Comparison of ENCODE assay signal across 8 cellular contexts in genomic region chr11:118435233-118435892, GRCh38. TPM values are rescaled to one million over a fixed set of nuclear protein-coding genes. Genes with fewer than 3 reads are reported as not detected.
A peak's percentile ranks its signal among the peaks of the same experiment; 100 is the strongest.
DNase-seq lines count a peak whose midpoint lies in the region; ATAC-seq and TF ChIP-seq lines count a peak whose summit lies in the region.

No MANE protein-coding gene starts in this region.

- peaks cover 24% of the 10 kb centered on the region for H3K27me3 Mint-ChIP-seq in endodermal cell (ENCODE audit: insufficient read depth)
- H3K27me3 Mint-ChIP-seq in stimulated activated naive CD8-positive, alpha-beta T cell treated with anti-CD3 and anti-CD28 coated beads, Interleukin-15, Interleukin-2, amounts not matched to agents 100 ng/mL and 50 ng/mL, for 24 hours = no peaks in the 10 kb centered on the region

- peaks cover 27% of the 10 kb centered on the region for H3K4me1 Mint-ChIP-seq in endodermal cell
- peaks cover 34% of the 10 kb centered on the region for H3K4me1 Mint-ChIP-seq in stimulated activated naive CD8-positive, alpha-beta T cell treated with anti-CD3 and anti-CD28 coated beads, Interleukin-15, Interleukin-2, amounts not matched to agents 100 ng/mL and 50 ng/mL, for 24 hours (ENCODE audit: low read depth)

- peak overlapping the region; percentile 93 for H3K27ac Mint-ChIP-seq in endodermal cell
- H3K27ac Mint-ChIP-seq in stimulated activated naive CD8-positive, alpha-beta T cell treated with anti-CD3 and anti-CD28 coated beads, Interleukin-15, Interleukin-2, amounts not matched to agents 100 ng/mL and 50 ng/mL, for 24 hours = peak overlapping the region; percentile 90

- peak; percentile 57 for DNase-seq in CD1c-positive myeloid dendritic cell (ENCODE audit: extremely low spot score)
- peak; percentile 61 to 64 for DNase-seq in NOMO-1 (lab: John Stamatoyannopoulos, UW; ENCODE audit: unreplicated experiment in 2 of 2)
- DNase-seq in activated CD8-positive, alpha-beta memory T cell treated with anti-CD3 and anti-CD28 coated beads for 48 hours (ENCODE audit: low read depth in 2 of 3, low spot score in 2 of 3) = peak; percentile 36 to 57 (median 45)
- peak; percentile 92 for DNase-seq in endodermal cell
- peak; percentile 24 for DNase-seq in mucosa of gallbladder (ENCODE audit: low spot score)

- H3K9me3 ChIP-seq in HUES48 (ENCODE audit: control insufficient read depth, insufficient read depth, low read length) (no peaks in the 10 kb centered on the region), endodermal cell (ENCODE audit: control insufficient read depth, low read length) (no peaks in the 10 kb centered on the region)

- peaks cover 29% of the 10 kb centered on the region for H3K4me1 ChIP-seq in HUES48 (ENCODE audit: control insufficient read depth, insufficient read depth, low read length)
- H3K4me1 ChIP-seq in endodermal cell (ENCODE audit: control insufficient read depth, insufficient read depth, low read length) = no peaks in the 10 kb centered on the region

- H3K27me3 ChIP-seq in HUES48 (ENCODE audit: control insufficient read depth, insufficient read depth, low read length) (peaks cover 8% of the 10 kb centered on the region), endodermal cell (ENCODE audit: control insufficient read depth, insufficient read depth, low read length, poor library complexity, severe bottlenecking) (peaks cover 6% of the 10 kb centered on the region)

- no peaks in the 10 kb centered on the region for H3K9me3 Mint-ChIP-seq in endodermal cell
- H3K9me3 Mint-ChIP-seq in stimulated activated naive CD8-positive, alpha-beta T cell treated with anti-CD3 and anti-CD28 coated beads, Interleukin-15, Interleukin-2, amounts not matched to agents 100 ng/mL and 50 ng/mL, for 24 hours = no peaks in the 10 kb centered on the region

- WGBS in endodermal cell (ENCODE audit: insufficient coverage in 1 of 2, insufficient read length in 1 of 2), 2 experiments = 0 to 2% methylated on average over 11 to 38 of the region's 38 CpGs

- H3K27ac ChIP-seq in HUES48 (ENCODE audit: low read depth, low read length) = peak overlapping the region; percentile 98
- H3K27ac ChIP-seq in endodermal cell (ENCODE audit: low read depth, low read length) = peak overlapping the region; percentile 95

- H3K36me3 Mint-ChIP-seq in endodermal cell (ENCODE audit: low read depth) = peaks cover 12% of the 10 kb centered on the region
- peaks cover 17% of the 10 kb centered on the region for H3K36me3 Mint-ChIP-seq in stimulated activated naive CD8-positive, alpha-beta T cell treated with anti-CD3 and anti-CD28 coated beads, Interleukin-15, Interleukin-2, amounts not matched to agents 100 ng/mL and 50 ng/mL, for 24 hours (ENCODE audit: low read depth)

- H3K4me3 ChIP-seq in HUES48 (ENCODE audit: low read depth, low read length) = peak overlapping the region; percentile 89
- H3K4me3 ChIP-seq in endodermal cell (ENCODE audit: low read length) = peak overlapping the region; percentile 96

- no peak for TF ChIP-seq CTCF in endodermal cell (conservative IDR thresholded peaks at IDR 0.05)

- peak overlapping the region; percentile 79 for H3K9ac ChIP-seq in HUES48 (ENCODE audit: low read depth, low read length)
- peak overlapping the region; percentile 42 for H3K9ac ChIP-seq in endodermal cell (ENCODE audit: extremely low read depth, low read length, poor library complexity, severe bottlenecking)

- H3K4me3 Mint-ChIP-seq in endodermal cell = peak overlapping the region; percentile 93
- H3K4me3 Mint-ChIP-seq in stimulated activated naive CD8-positive, alpha-beta T cell treated with anti-CD3 and anti-CD28 coated beads, Interleukin-15, Interleukin-2, amounts not matched to agents 100 ng/mL and 50 ng/mL, for 24 hours = peak overlapping the region; percentile 89

- H3K36me3 ChIP-seq in HUES48 (ENCODE audit: control insufficient read depth, insufficient read depth, low read length) (peaks cover 13% of the 10 kb centered on the region), endodermal cell (ENCODE audit: control insufficient read depth, insufficient read depth, low read length) (peaks cover 9% of the 10 kb centered on the region)

- ATAC-seq in GM19467 (IDR thresholded peaks at IDR 0.05; ENCODE audit: unreplicated experiment) = peak; percentile 22

RNA-seq across cellular contexts. Expression of gene KMT2A, which starts 0.9 kb away (rescaled TPM):
- total RNA-seq in endodermal cell (10 to 100 TPM; 76.9 to 78.8 TPM), mucosa of gallbladder (61.2 TPM)
- polyA plus RNA-seq in endodermal cell (2013, experiment 1 of 2) = 31.8 TPM
- polyA plus RNA-seq in endodermal cell (2013, experiment 2 of 2) = 34.7 TPM

RNA-seq across cellular contexts. Expression of gene ATP5MG, which starts 34.0 kb away (rescaled TPM):
- total RNA-seq in endodermal cell (100 to 1,000 TPM; 214 to 283 TPM), mucosa of gallbladder (196 TPM)
- polyA plus RNA-seq in endodermal cell (2013, experiment 1 of 2) = 189 TPM
- polyA plus RNA-seq in endodermal cell (2013, experiment 2 of 2) = 171 TPM

Comparison
In these comparisons a context has a peak if more than half of its experiments do, and no peak if none do; other contexts are left out.
1. Peak in every context shown above with its lines: DNase-seq, ATAC-seq, H3K4me3 ChIP-seq and H3K27ac ChIP-seq.
2. DNase-seq: peak in every context shown above with its lines; median percentile 92 in endodermal cell; 62 in NOMO-1; 57 in CD1c-positive myeloid dendritic cell; 45 in activated CD8-positive, alpha-beta memory T cell treated with anti-CD3 and anti-CD28 coated beads for 48 hours; 24 in mucosa of gallbladder.